Comparison of ENCODE assay signal across 26 cellular contexts in genomic region chrX:154320406-154320805, GRCh38. TPM values are rescaled to one million over a fixed set of nuclear protein-coding genes. Genes with fewer than 3 reads are reported as not detected.
"Had no signal": no experiment of that assay in that cellular context is flagged by ENCODE, and none has a peak within 500 bp of the region (broad histone marks: within the 10 kb centered on the region; RNA-seq: fewer than 3 reads in every experiment).

No MANE protein-coding gene starts in this region.

- H3K4me1 ChIP-seq: body of pancreas, left lung, prostate gland, transverse colon had no signal

- H3K27ac Mint-ChIP-seq: activated T-helper 2 cell treated with anti-CD3 and anti-CD28 coated beads, Interferon-gamma antibody, Interleukin-2, Interleukin-4, amounts not matched to agents 10 μg/mL and 5 μg/mL and 100 μg/mL, durations not matched to agents 14 hours and 24 hours and 36 hours; mesothelial cell of epicardium; stimulated activated naive CD8-positive, alpha-beta T cell treated with anti-CD3 and anti-CD28 coated beads, Interleukin-15, Interleukin-2, amounts not matched to agents 100 ng/mL and 50 ng/mL, for 24 hours had no signal

- H3K27me3 ChIP-seq: body of pancreas, left lung, ovary, transverse colon had no signal

- H3K27ac ChIP-seq: body of pancreas, left lung, ovary, prostate gland, transverse colon, WERI-Rb-1 had no signal

- H3K36me3 Mint-ChIP-seq: mesothelial cell of epicardium; natural killer cell treated with Interleukin-12 subunit alpha and Interleukin-12 subunit beta and Interleukin-15 and Interleukin-18, amount 100 ng/mL, for 72 hours had no signal

- H3K4me3 Mint-ChIP-seq: activated T-cell treated with anti-CD3 and anti-CD28 coated beads, Interleukin-2, amount 50 U/mL, for 4 hours; mesothelial cell of epicardium; natural killer cell treated with Interleukin-12 subunit alpha and Interleukin-12 subunit beta and Interleukin-15 and Interleukin-18, amount 100 ng/mL, for 72 hours; stimulated activated naive CD8-positive, alpha-beta T cell treated with anti-CD3 and anti-CD28 coated beads, Interleukin-15, Interleukin-2, amounts not matched to agents 100 ng/mL and 50 ng/mL, for 24 hours had no signal

- H3K27me3 Mint-ChIP-seq: stimulated activated naive CD8-positive, alpha-beta T cell treated with anti-CD3 and anti-CD28 coated beads, Interleukin-15, Interleukin-2, amounts not matched to agents 100 ng/mL and 50 ng/mL, for 24 hours had no signal

- H3K9me3 Mint-ChIP-seq: activated T-cell treated with anti-CD3 and anti-CD28 coated beads, Interleukin-2, amount 50 U/mL, for 4 hours; activated T-helper 2 cell treated with anti-CD3 and anti-CD28 coated beads, Interferon-gamma antibody, Interleukin-2, Interleukin-4, amounts not matched to agents 10 μg/mL and 5 μg/mL and 100 μg/mL, durations not matched to agents 14 hours and 24 hours and 36 hours; natural killer cell treated with Interleukin-12 subunit alpha and Interleukin-12 subunit beta and Interleukin-15 and Interleukin-18, amount 100 ng/mL, for 72 hours; stimulated activated naive CD8-positive, alpha-beta T cell treated with anti-CD3 and anti-CD28 coated beads, Interleukin-15, Interleukin-2, amounts not matched to agents 100 ng/mL and 50 ng/mL, for 24 hours had no signal

- H3K4me3 ChIP-seq: body of pancreas, left lung, lung, ovary, prostate gland, transverse colon had no signal

- ATAC-seq: activated T-cell treated with anti-CD3 and anti-CD28 coated beads, Interleukin-2, amount 50 U/mL, for 4 hours; body of pancreas; esophagus mucosa; left lung; natural killer cell treated with Interleukin-12 subunit alpha and Interleukin-12 subunit beta and Interleukin-15 and Interleukin-18, amount 100 ng/mL, for 72 hours had no signal

- H3K36me3 ChIP-seq: left lung, ovary, prostate gland, transverse colon, WERI-Rb-1 had no signal

- H3K9me3 ChIP-seq: body of pancreas, left lung, ovary, prostate gland, transverse colon had no signal

- DNase-seq: activated CD4-positive, alpha-beta T cell treated with anti-CD3 and anti-CD28 coated beads, Interleukin-2, amount 50 U/mL, for 1 hour; activated CD4-positive, CD25-positive, alpha-beta regulatory T cell treated with anti-CD3 and anti-CD28 coated beads, Interleukin-2, amount 50 U/mL, for 72 hours; activated CD8-positive, alpha-beta memory T cell treated with anti-CD3 and anti-CD28 coated beads, Interleukin-2, amount 50 U/mL, for 48 hours; activated naive CD4-positive, alpha-beta T cell; activated T-cell treated with anti-CD3 and anti-CD28 coated beads, Interleukin-2, amount 50 U/mL, for 4 hours; anterior cingulate cortex; body of pancreas; effector memory CD4-positive, alpha-beta T cell; foreskin melanocyte; left lung; ovary; stimulated activated CD4-positive, alpha-beta T cell treated with anti-CD3 and anti-CD28 coated beads, Interleukin-4, amount 100 ng/mL, for 1 hour; transverse colon; WERI-Rb-1 had no signal

RNA-seq across cellular contexts. Expression of gene TKTL1, which starts 24.8 kb away (rescaled TPM):
- total RNA-seq: activated T-cell treated with anti-CD3 and anti-CD28 coated beads, Interleukin-2, amount 50 U/mL, for 4 hours; body of pancreas; endothelial cell of umbilical vein; esophagus mucosa; kidney epithelial cell; transverse colon had no signal

RNA-seq across cellular contexts. Expression of gene TEX28, which starts 25.5 kb away (rescaled TPM):
- total RNA-seq: activated CD8-positive, alpha-beta memory T cell treated with anti-CD3 and anti-CD28 coated beads for 36 hours; activated T-cell treated with anti-CD3 and anti-CD28 coated beads, Interleukin-2, amount 50 U/mL, for 4 hours; activated T-helper 2 cell treated with anti-CD3 and anti-CD28 coated beads, Interferon-gamma antibody, Interleukin-2, Interleukin-4, amounts not matched to agents 10 μg/mL and 5 μg/mL and 100 μg/mL, durations not matched to agents 14 hours and 24 hours and 36 hours; body of pancreas; cardiac septum; endothelial cell of umbilical vein; esophagus mucosa; kidney epithelial cell; left lung; lung; mesothelial cell of epicardium; natural killer cell treated with Interleukin-12 subunit alpha and Interleukin-12 subunit beta and Interleukin-15 and Interleukin-18, amount 100 ng/mL, for 72 hours; ovary; T-helper 2 cell treated with Interferon-gamma antibody and Interleukin-4, amounts not matched to agents 100 ng/mL and 5 ng/mL, for 36 hours; transverse colon had no signal
- polyA plus RNA-seq: endothelial cell of umbilical vein, ovary had no signal
